In the genomic region with DNA sequence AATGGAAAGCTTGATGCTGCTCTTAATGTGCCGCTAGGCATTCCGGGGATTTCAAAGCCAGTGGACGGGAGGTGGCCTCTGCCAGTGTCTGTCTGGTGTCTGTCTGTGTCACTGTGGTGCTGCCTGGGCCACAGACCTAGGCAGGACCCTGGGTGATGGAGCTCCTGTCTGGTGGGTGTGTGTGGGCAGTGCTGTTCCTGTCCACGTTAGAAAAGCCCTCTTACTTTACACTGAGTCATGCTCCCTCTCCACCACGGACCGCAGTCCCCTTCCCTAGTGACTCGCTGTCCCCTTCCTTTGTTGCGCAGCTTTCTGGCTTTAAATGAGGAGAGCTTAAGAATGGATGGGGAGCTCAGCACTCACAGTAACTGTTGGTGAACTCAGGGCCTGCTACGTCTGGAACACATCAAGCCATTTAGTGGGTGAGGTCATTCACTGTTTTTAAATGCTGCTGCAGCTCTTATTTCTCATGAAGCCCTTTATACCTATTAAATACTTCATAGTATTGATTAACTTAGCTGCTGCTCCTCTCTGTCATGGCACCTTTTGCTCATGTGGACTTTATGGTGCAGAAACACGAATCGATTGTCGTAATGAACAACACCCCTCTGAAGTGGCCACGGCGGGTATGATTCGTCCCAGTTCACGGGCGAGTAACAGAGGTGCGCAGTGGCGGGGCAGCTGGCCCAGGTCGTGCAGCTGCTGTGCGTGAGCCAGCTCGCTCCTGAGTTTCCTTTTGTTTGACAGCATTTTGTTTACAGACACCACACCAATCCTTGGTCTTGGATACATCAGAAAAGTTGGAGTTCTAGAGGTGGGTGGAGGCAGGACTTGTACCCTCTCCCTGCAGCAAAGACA, we compare ENCODE assay signal across 17 cellular contexts.
DNase-seq lines count a peak whose midpoint lies in the region; ATAC-seq lines count a peak whose summit lies in the region.
"Had no signal": no experiment of that assay in that cellular context is flagged by ENCODE, and none has a peak within 500 bp of the region (broad histone marks: within the 10 kb centered on the region; RNA-seq: fewer than 3 reads in every experiment).

No MANE protein-coding gene starts in this region.

- intact Hi-C loops in right cardiac atrium (cut with DNase I): no loop called here

- peaks cover 28% of the 10 kb centered on the region for H3K4me1 Mint-ChIP-seq in stimulated activated naive CD8-positive, alpha-beta T cell treated with anti-CD3 and anti-CD28 coated beads, Interleukin-15, Interleukin-2, amounts not matched to agents 100 ng/mL and 50 ng/mL, for 24 hours (ENCODE audit: low read depth)

- peaks cover 17% of the 10 kb centered on the region for H3K9me3 Mint-ChIP-seq in stimulated activated naive CD8-positive, alpha-beta T cell treated with anti-CD3 and anti-CD28 coated beads, Interleukin-15, Interleukin-2, amounts not matched to agents 100 ng/mL and 50 ng/mL, for 24 hours

- peak overlapping the region; percentile 31 for H3K27ac ChIP-seq in right cardiac atrium (ENCODE audit: low read length)

- H3K27me3 Mint-ChIP-seq in stimulated activated naive CD8-positive, alpha-beta T cell treated with anti-CD3 and anti-CD28 coated beads, Interleukin-15, Interleukin-2, amounts not matched to agents 100 ng/mL and 50 ng/mL, for 24 hours: no peaks in the 10 kb centered on the region
- H3K27me3 Mint-ChIP-seq: activated naive CD4-positive, alpha-beta T cell treated with anti-CD3 and anti-CD28 coated beads, Interleukin-2, amount 50 U/mL, for 24 hours; naive thymus-derived CD4-positive, alpha-beta T cell had no signal

- H3K4me3 Mint-ChIP-seq in stimulated activated naive CD8-positive, alpha-beta T cell treated with anti-CD3 and anti-CD28 coated beads, Interleukin-15, Interleukin-2, amounts not matched to agents 100 ng/mL and 50 ng/mL, for 24 hours: peak overlapping the region; percentile 23
- H3K4me3 Mint-ChIP-seq: activated naive CD4-positive, alpha-beta T cell treated with anti-CD3 and anti-CD28 coated beads, Interleukin-2, amount 50 U/mL, for 24 hours; effector memory CD8-positive, alpha-beta T cell; naive thymus-derived CD4-positive, alpha-beta T cell had no signal

- no peaks in the 10 kb centered on the region for H3K9me3 ChIP-seq in right cardiac atrium (ENCODE audit: control insufficient read depth, low read length)

- H3K4me3 ChIP-seq in right cardiac atrium (ENCODE audit: low read length): no peak overlapping the region
- H3K4me3 ChIP-seq: K562 had no signal

- peak overlapping the region; percentile 76 for H3K27ac Mint-ChIP-seq in stimulated activated naive CD8-positive, alpha-beta T cell treated with anti-CD3 and anti-CD28 coated beads, Interleukin-15, Interleukin-2, amounts not matched to agents 100 ng/mL and 50 ng/mL, for 24 hours
- H3K27ac Mint-ChIP-seq: activated naive CD4-positive, alpha-beta T cell treated with anti-CD3 and anti-CD28 coated beads, Interleukin-2, amount 50 U/mL, for 24 hours; effector memory CD8-positive, alpha-beta T cell had no signal

- WGBS in right cardiac atrium: 81% methylated on average over 22 of the region's 22 CpGs

- H3K36me3 Mint-ChIP-seq in stimulated activated naive CD8-positive, alpha-beta T cell treated with anti-CD3 and anti-CD28 coated beads, Interleukin-15, Interleukin-2, amounts not matched to agents 100 ng/mL and 50 ng/mL, for 24 hours (ENCODE audit: low read depth): peaks cover 19% of the 10 kb centered on the region

- DNase-seq in NCI-H510A treated with DMSO at 0.1 percent for 48 hours (lab: John Stamatoyannopoulos, UW) (peak; percentile 14), NCI-H510A (lab: John Stamatoyannopoulos, UW) (no peak), SHP77 treated with DMSO at 0.1 percent for 48 hours (lab: John Stamatoyannopoulos, UW) (peak; percentile 38), right cardiac atrium (peak in 1 of 3 donors; percentile 51), NK-92 (lab: John Stamatoyannopoulos, UW; ENCODE audit: unreplicated experiment) (no peak), 8988T (no peak)
- DNase-seq: caudate nucleus; COR-L47; effector memory CD8-positive, alpha-beta T cell; naive thymus-derived CD4-positive, alpha-beta T cell; NCI-H226; retina; stimulated activated CD4-positive, alpha-beta T cell treated with anti-CD3 and anti-CD28 coated beads, Interleukin-4, amount 100 ng/mL, for 24 hours had no signal

- H3K4me1 ChIP-seq in right cardiac atrium (ENCODE audit: control insufficient read depth, insufficient read depth, low read length): peaks cover 3% of the 10 kb centered on the region

- H3K27me3 ChIP-seq in right cardiac atrium (ENCODE audit: control insufficient read depth, insufficient read depth): no peaks in the 10 kb centered on the region

- peak; percentile 30 to 58 for ATAC-seq in right cardiac atrium
- ATAC-seq in GM18909 (IDR thresholded peaks at IDR 0.05; ENCODE audit: poor library complexity, unreplicated experiment): no peak
- ATAC-seq: effector memory CD8-positive, alpha-beta T cell; K562; naive thymus-derived CD4-positive, alpha-beta T cell had no signal

Comparison
In these comparisons a context has a peak if more than half of its experiments do, and no peak if none do; other contexts are left out.
1. DNase-seq: peak in NCI-H510A treated with DMSO at 0.1 percent for 48 hours (single experiment) and SHP77 treated with DMSO at 0.1 percent for 48 hours (single experiment); none in NCI-H510A (single experiment), NK-92 (single experiment) and 8988T (single experiment).